18 cellular contexts compared by ENCODE assay signal in the genomic region with DNA sequence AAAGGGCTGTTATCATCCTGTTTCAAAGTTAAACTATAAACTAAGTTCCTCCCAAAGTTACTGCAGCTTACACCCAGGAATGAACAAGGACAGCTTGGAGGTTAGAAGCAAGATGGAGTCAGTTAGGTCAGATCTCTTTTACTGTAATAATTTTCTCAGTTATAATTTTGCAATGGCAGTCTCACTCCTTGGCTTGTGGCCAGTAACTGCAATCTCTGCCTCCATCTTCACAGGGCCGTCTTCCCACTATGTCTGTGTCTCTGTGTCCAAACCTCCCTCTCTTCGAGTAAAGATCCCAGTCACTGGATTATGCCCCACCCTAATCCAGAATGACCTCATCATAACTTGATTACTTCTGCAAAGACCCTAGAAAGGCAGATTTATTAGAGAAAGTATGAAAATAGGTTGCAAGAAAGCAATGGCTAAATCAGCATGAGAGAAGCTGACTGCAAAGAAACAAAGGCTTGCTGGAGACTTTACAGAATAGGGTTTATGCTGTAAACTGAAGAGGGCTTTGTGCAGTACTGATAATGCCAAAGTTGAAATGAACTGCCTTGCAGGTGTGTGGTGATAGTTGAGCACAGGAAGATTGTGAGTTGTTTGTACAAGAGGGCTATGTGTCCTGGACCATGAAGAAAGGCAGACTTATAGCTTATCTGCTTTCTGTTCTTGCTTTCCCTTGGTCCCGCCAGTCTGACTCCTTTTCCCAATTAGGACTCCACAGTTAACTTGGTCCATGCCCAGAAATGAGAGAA. TPM values are rescaled to one million over a fixed set of nuclear protein-coding genes. Genes with fewer than 3 reads are reported as not detected.
A peak's percentile ranks its signal among the peaks of the same experiment; 100 is the strongest.
DNase-seq lines count a peak whose midpoint lies in the region; ATAC-seq and TF ChIP-seq lines count a peak whose summit lies in the region.
"Had no signal": no experiment of that assay in that cellular context is flagged by ENCODE, and none has a peak within 500 bp of the region (broad histone marks: within the 10 kb centered on the region; RNA-seq: fewer than 3 reads in every experiment).

No MANE protein-coding gene starts in this region.

- no peak for ATAC-seq in GM21360 (IDR thresholded peaks at IDR 0.05; ENCODE audit: unreplicated experiment)

- peak overlapping the region; percentile 23 for H3K27ac ChIP-seq in VCaP
- H3K27ac ChIP-seq: 22Rv1, BLaER1, C4-2B had no signal

- H3K27me3 Mint-ChIP-seq in type B pancreatic cell, result peaks cover 29% of the 10 kb centered on the region

- DNase-seq in DMS 273 (lab: John Stamatoyannopoulos, UW; ENCODE audit: unreplicated experiment) (peak; percentile 6), DMS 273 treated with DMSO at 0.1 percent for 48 hours (lab: John Stamatoyannopoulos, UW) (no peak), iris pigment epithelial cell (ENCODE audit: low read depth) (peak; percentile 5), type B pancreatic cell (ENCODE audit: extremely low spot score, unreplicated experiment) (no peak), T-helper 9 cell (no peak), hypothalamus (lab: John Stamatoyannopoulos, UW) (no peak)
- DNase-seq: CD4-positive, CD25-positive, alpha-beta regulatory T cell; CD8-positive, alpha-beta memory T cell; DMS153; DND-41; GOT3; HCEC 1CT had no signal

- H3K27ac Mint-ChIP-seq in type B pancreatic cell, result no peak overlapping the region
- H3K27ac Mint-ChIP-seq: B cell; CD4-positive, CD25-positive, alpha-beta regulatory T cell; CD8-positive, alpha-beta memory T cell had no signal

- no peaks in the 10 kb centered on the region for H3K9me3 Mint-ChIP-seq in type B pancreatic cell

- peak overlapping the region; percentile 9 for H3K4me3 Mint-ChIP-seq in type B pancreatic cell
- H3K4me3 Mint-ChIP-seq: B cell; CD4-positive, CD25-positive, alpha-beta regulatory T cell; CD8-positive, alpha-beta memory T cell had no signal

- peaks cover 14% of the 10 kb centered on the region for H3K4me1 Mint-ChIP-seq in type B pancreatic cell (ENCODE audit: unreplicated experiment)

- H3K36me3 Mint-ChIP-seq in type B pancreatic cell, result no peaks in the 10 kb centered on the region
- H3K36me3 Mint-ChIP-seq: CD4-positive, CD25-positive, alpha-beta regulatory T cell had no signal

- TF ChIP-seq CTCF in VCaP (conservative IDR thresholded peaks at IDR 0.05) (no peak), type B pancreatic cell (conservative IDR thresholded peaks at IDR 0.05) (no peak)

RNA-seq across cellular contexts. Expression of a gene that starts 28.4 kb away (rescaled TPM):
- not detected in 2 replicates for total RNA-seq in type B pancreatic cell (ENCODE audit: low replicate concordance)
- total RNA-seq: B cell; CD4-positive, CD25-positive, alpha-beta regulatory T cell; CD8-positive, alpha-beta memory T cell had no signal

RNA-seq across cellular contexts. Expression of a gene that starts 38.5 kb away (rescaled TPM):
- total RNA-seq in type B pancreatic cell (ENCODE audit: low replicate concordance), result not detected in 2 replicates
- total RNA-seq: B cell; CD4-positive, CD25-positive, alpha-beta regulatory T cell; CD8-positive, alpha-beta memory T cell had no signal

RNA-seq across cellular contexts. Expression of a gene that starts 43.9 kb away (rescaled TPM):
- total RNA-seq in type B pancreatic cell (ENCODE audit: low replicate concordance), result 10.3 and 11.2 TPM in 2 replicates

Comparison
In these comparisons a context has a peak if more than half of its experiments do, and no peak if none do; other contexts are left out.
1. DNase-seq: peak in DMS 273 (single experiment) and iris pigment epithelial cell (single experiment); none in DMS 273 treated with DMSO at 0.1 percent for 48 hours (single experiment), type B pancreatic cell (single experiment), T-helper 9 cell (single experiment) and hypothalamus (0 of 51).